In the genomic region with DNA sequence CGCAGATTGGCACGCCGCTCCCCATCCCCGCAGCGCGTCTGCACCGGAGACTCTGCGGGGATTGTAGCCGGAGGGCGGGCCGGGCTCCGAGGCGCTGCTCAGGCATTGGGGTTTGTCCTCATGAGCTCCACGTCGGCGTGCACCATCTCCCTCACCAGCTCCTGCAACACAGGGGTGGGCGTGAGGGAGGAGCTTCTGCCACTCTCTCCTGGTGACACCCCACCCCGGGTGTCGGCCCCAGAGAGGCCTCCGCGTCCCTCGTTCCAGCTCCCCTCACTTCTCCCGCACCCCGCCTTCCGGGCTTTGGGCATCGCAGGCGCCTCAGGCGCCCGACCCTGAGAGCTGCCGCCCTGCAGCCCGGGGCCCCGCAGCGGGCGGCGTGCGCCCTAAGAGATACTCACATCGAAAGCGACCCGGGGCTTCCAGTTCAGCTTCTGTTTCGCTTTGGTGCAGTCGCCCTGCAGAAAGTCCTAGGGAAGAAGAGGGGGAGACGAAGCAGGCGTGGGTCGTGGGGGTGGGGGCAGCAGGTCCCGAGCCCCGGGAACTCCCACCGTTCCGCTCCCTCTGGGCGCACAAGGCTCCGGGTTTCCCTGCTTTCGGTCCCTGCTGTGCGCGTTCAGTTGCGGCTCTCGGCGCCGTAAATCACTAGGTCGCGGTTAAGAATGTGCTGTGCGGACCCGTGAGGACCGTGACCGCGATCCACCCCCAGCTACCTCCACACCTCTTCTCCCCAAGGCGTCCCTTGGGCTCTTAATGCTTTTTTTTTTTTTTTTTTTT, we compare ENCODE assay signal across 9 cellular contexts. TPM values are rescaled to one million over a fixed set of nuclear protein-coding genes. Genes with fewer than 3 reads are reported as not detected.
A peak's percentile ranks its signal among the peaks of the same experiment; 100 is the strongest.
DNase-seq lines count a peak whose midpoint lies in the region; ATAC-seq, FAIRE-seq and TF ChIP-seq lines count a peak whose summit lies in the region.
"Had no signal": no experiment of that assay in that cellular context is flagged by ENCODE, and none has a peak within 500 bp of the region (broad histone marks: within the 10 kb centered on the region; RNA-seq: fewer than 3 reads in every experiment).

No MANE protein-coding gene starts in this region.

- H3K4me1 ChIP-seq in gastrocnemius medialis, result peaks cover 4 to 14% of the 10 kb centered on the region in 2 donors

- no peaks in the 10 kb centered on the region for H3K36me3 ChIP-seq in gastrocnemius medialis

- FAIRE-seq in GM19239 (lab: Jason Lieb, UNC), result no peak

- H3K27ac Mint-ChIP-seq in activated CD4-positive, alpha-beta memory T cell treated with anti-CD3 and anti-CD28 coated beads for 36 hours, result no peak overlapping the region

- in situ Hi-C loops in gastrocnemius medialis (cut with MboI; ENCODE audit: low sequenced_read_pairs in 4 of 4), result loop anchor here in 1 of 4 donors (25.0 kb wide), 1 partner anchor 488 kb away; no protein-coding TSS in a partner anchor

- DNase-seq in GM19239 (ENCODE audit: insufficient read length, low spot score) (peak; percentile 44), left cardiac atrium (peak; percentile 61), gastrocnemius medialis (no peak), NCI-H1105 treated with DMSO at 0.1 percent for 48 hours (lab: John Stamatoyannopoulos, UW) (no peak), erythroblast (lab: John Stamatoyannopoulos, UW) (no peak), DMS79 treated with DMSO at 0.1 percent for 48 hours (lab: John Stamatoyannopoulos, UW) (no peak)
- peak; percentile 45 for DNase-seq in activated CD4-positive, alpha-beta memory T cell treated with anti-CD3 and anti-CD28 coated beads for 36 hours

- TF ChIP-seq CTCF in gastrocnemius medialis (IDR thresholded peaks at IDR 0.05 in 4 of 5, conservative IDR thresholded peaks at IDR 0.05 in 1 of 5), result no peak

- H3K27me3 ChIP-seq in gastrocnemius medialis, result peaks cover 71 to 84% (median 80%) of the 10 kb centered on the region in 3 donors

- TF ChIP-seq POLR2A in gastrocnemius medialis (IDR thresholded peaks at IDR 0.05), result no peak
- no peak for TF ChIP-seq POLR2A in erythroblast (IDR thresholded peaks at IDR 0.05; ENCODE audit: low read length)

- intact Hi-C loops in activated CD4-positive, alpha-beta memory T cell treated with anti-CD3 and anti-CD28 coated beads for 36 hours (cut with micrococcal nuclease), result loop anchor here (2.0 kb wide), 1 partner anchor 17 kb away; no protein-coding TSS in a partner anchor
- intact Hi-C loops in left cardiac atrium (cut with DNase I) (no loop called here), gastrocnemius medialis (cut with DNase I; ENCODE audit: low total_unique reads) (no loop called here)

- peaks cover 15% of the 10 kb centered on the region for H3K36me3 Mint-ChIP-seq in activated CD4-positive, alpha-beta memory T cell treated with anti-CD3 and anti-CD28 coated beads for 36 hours

- H3K9me3 Mint-ChIP-seq in activated CD4-positive, alpha-beta memory T cell treated with anti-CD3 and anti-CD28 coated beads for 36 hours, result no peaks in the 10 kb centered on the region

- peak overlapping the region; percentile 21 for H3K4me3 Mint-ChIP-seq in activated CD4-positive, alpha-beta memory T cell treated with anti-CD3 and anti-CD28 coated beads for 36 hours

- peaks cover 11% of the 10 kb centered on the region for H3K4me1 Mint-ChIP-seq in activated CD4-positive, alpha-beta memory T cell treated with anti-CD3 and anti-CD28 coated beads for 36 hours (ENCODE audit: low read depth)

- CTCF ChIA-PET in activated CD4-positive, alpha-beta memory T cell treated with anti-CD3 and anti-CD28 coated beads for 36 hours (lab: Charles Lee), result interaction anchor here (0.8 to 2.5 kb wide), 4 partner anchors 14 to 1010 kb away, joined by 4 to 11 read pairs (median 4); no protein-coding TSS in a partner anchor

- H3K27ac ChIP-seq in gastrocnemius medialis, result peak overlapping the region in 3 of 4 donors; percentile 44 to 67 (median 58)
- H3K27ac ChIP-seq: epithelial cell of prostate had no signal

- POLR2A ChIA-PET in activated CD4-positive, alpha-beta memory T cell treated with anti-CD3 and anti-CD28 coated beads for 36 hours (lab: Charles Lee), result interaction anchor here (0.6 kb wide), 1 partner anchor 815 kb away, joined by 3 read pairs; no protein-coding TSS in a partner anchor

- H3K27me3 Mint-ChIP-seq in activated CD4-positive, alpha-beta memory T cell treated with anti-CD3 and anti-CD28 coated beads for 36 hours, result peaks cover 53% of the 10 kb centered on the region

- ATAC-seq in left cardiac atrium (peak; percentile 25 to 50), gastrocnemius medialis (peak; percentile 13 to 21), GM21515 (IDR thresholded peaks at IDR 0.05; ENCODE audit: unreplicated experiment) (no peak)

- H3K9me3 ChIP-seq in gastrocnemius medialis, result no peaks in the 10 kb centered on the region

- peak overlapping the region; percentile 62 to 83 (median 68) for H3K4me3 ChIP-seq in gastrocnemius medialis

RNA-seq across cellular contexts. Expression of gene FOXC1, which starts 14.5 kb away (rescaled TPM):
- under 1 TPM; 0.05 to 0.07 TPM for total RNA-seq in activated CD4-positive, alpha-beta memory T cell treated with anti-CD3 and anti-CD28 coated beads for 36 hours
- total RNA-seq in left cardiac atrium, result 10 to 100 TPM in 1 of 2 donors, 1 to 10 TPM in 1; 5.5 to 25.9 TPM
- 1 to 10 TPM in 3 of 4 donors, under 1 TPM in 1; 0.92 to 3.9 (median 2.0) TPM for total RNA-seq in gastrocnemius medialis

Comparison
In these comparisons a context has a peak if more than half of its experiments do, and no peak if none do; other contexts are left out.
1. DNase-seq: peak in GM19239 (single experiment), activated CD4-positive, alpha-beta memory T cell treated with anti-CD3 and anti-CD28 coated beads for 36 hours (single experiment) and left cardiac atrium (single experiment); none in gastrocnemius medialis (0 of 2), NCI-H1105 treated with DMSO at 0.1 percent for 48 hours (single experiment), erythroblast (0 of 2) and DMS79 treated with DMSO at 0.1 percent for 48 hours (single experiment).